In the genomic region with DNA sequence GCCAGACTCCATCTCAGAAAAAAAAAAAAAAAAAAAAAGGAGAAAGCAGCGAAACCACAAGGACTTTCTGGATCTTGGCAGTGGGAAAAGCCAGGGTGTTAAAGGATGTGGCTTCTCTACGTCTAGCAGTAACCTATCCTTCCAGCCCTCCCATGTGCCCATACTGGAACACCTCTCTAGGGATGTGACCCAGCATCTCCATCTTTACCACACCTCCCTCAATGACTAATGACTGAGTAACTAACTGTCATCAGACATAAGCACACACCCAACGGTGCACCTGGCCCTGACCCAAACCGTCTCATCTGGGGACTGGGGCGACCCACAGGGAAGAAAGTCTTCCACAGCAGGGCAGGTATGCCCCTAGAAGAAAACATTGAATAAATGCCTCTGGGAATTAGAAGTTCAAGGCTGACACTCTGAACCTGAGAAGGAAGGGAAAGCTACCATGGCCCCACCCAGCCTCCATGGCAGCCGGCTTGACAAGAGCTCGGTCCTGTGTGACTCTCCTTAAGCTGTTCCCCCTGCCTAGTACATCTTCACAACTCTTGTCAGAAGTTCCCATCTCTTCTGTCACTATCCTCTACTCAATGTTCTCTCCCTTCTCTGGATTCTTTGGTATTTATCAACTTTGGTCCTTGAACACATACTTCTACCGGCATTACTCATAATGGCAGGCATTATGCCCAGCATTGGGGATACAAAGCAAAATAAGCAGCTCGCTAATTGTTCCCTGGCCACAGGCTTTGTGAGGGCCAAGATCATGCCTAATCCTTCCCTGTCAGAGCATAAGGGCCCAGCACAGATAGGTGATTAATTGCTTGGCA, we compare ENCODE assay signal across 1 cellular context.
TF ChIP-seq lines count a peak whose summit lies in the region.

No MANE protein-coding gene starts in this region.

TF ChIP-seq in SK-N-SH, 30 proteins besides CTCF, POLR2A, EP300 and RAD21 (continued from another document):
- TF ChIP-seq RFX5 (IDR thresholded peaks at IDR 0.05; ENCODE audit: low read length) (no peak), FOSL2 (IDR thresholded peaks at IDR 0.05; ENCODE audit: borderline replicate concordance, low read depth) (peak; percentile 56), RXRA (IDR thresholded peaks at IDR 0.05; ENCODE audit: borderline replicate concordance, low read depth) (no peak), NFIC (IDR thresholded peaks at IDR 0.05; ENCODE audit: borderline replicate concordance) (0 out of 2 replicates have a peak, but pooled peaks have one; percentile 8)
- TF ChIP-seq, protein P1, sequence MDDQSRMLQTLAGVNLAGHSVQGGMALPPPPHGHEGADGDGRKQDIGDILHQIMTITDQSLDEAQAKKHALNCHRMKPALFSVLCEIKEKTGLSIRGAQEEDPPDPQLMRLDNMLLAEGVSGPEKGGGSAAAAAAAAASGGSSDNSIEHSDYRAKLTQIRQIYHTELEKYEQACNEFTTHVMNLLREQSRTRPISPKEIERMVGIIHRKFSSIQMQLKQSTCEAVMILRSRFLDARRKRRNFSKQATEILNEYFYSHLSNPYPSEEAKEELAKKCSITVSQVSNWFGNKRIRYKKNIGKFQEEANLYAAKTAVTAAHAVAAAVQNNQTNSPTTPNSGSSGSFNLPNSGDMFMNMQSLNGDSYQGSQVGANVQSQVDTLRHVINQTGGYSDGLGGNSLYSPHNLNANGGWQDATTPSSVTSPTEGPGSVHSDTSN (IDR thresholded peaks at IDR 0.05): peak; percentile 45
- TF ChIP-seq, protein P2, sequence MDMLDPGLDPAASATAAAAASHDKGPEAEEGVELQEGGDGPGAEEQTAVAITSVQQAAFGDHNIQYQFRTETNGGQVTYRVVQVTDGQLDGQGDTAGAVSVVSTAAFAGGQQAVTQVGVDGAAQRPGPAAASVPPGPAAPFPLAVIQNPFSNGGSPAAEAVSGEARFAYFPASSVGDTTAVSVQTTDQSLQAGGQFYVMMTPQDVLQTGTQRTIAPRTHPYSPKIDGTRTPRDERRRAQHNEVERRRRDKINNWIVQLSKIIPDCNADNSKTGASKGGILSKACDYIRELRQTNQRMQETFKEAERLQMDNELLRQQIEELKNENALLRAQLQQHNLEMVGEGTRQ (IDR thresholded peaks at IDR 0.05; ENCODE audit: borderline replicate concordance, low read depth, low read length): no peak
